Comparison of ENCODE assay signal across 14 cellular contexts in the genomic region with DNA sequence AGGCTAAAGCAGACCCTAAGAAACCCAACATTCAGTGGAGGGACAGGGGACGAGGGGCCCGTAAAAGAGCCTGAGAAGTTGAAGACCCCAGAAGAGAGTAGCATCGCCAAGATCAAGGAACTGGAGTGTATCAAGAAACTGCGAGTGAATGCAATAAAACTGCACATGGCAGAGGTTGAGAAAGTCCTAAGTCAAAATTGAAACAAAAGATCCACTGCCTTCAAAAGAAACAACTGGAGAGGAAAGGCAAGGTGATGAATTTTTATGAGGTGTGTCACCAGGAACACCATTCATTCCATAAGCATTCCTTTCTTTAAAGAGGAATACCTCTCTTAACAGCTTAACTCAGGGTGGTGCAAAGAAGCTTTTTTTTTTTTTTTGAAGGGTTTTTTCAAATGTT. TPM values are rescaled to one million over a fixed set of nuclear protein-coding genes. Genes with fewer than 3 reads are reported as not detected.
A peak's percentile ranks its signal among the peaks of the same experiment; 100 is the strongest.
DNase-seq lines count a peak whose midpoint lies in the region; ATAC-seq and TF ChIP-seq lines count a peak whose summit lies in the region.
"Had no signal": no experiment of that assay in that cellular context is flagged by ENCODE, and none has a peak within 500 bp of the region (broad histone marks: within the 10 kb centered on the region; RNA-seq: fewer than 3 reads in every experiment).

No MANE protein-coding gene starts in this region.

- no peak overlapping the region for H3K9ac ChIP-seq in mesenchymal stem cell (ENCODE audit: low read length)

- no peak for TF ChIP-seq RAD21 in Ishikawa (IDR thresholded peaks at IDR 0.05; ENCODE audit: low read depth)

- no peak for TF ChIP-seq EP300 in Ishikawa (IDR thresholded peaks at IDR 0.05; ENCODE audit: borderline replicate concordance)

- peak overlapping the region; percentile 61 for H3K27ac ChIP-seq in mesenchymal stem cell (ENCODE audit: low read length, poor library complexity, severe bottlenecking)

- H3K4me2 ChIP-seq in mesenchymal stem cell (ENCODE audit: low read length, poor library complexity, severe bottlenecking) = no peak overlapping the region

- H2BK120ac ChIP-seq in mesenchymal stem cell (ENCODE audit: low read depth, low read length) = no peak overlapping the region

- H4K91ac ChIP-seq in mesenchymal stem cell (ENCODE audit: low read length) = no peak overlapping the region

- H2BK12ac ChIP-seq in mesenchymal stem cell (ENCODE audit: low read length in 2 of 2) = no peak overlapping the region

- no peak overlapping the region for H3K18ac ChIP-seq in mesenchymal stem cell (ENCODE audit: low read depth in 1 of 2, low read length in 2 of 2)

- 80% methylated on average over 4 of the region's 4 CpGs for WGBS in mesenchymal stem cell

- no peak overlapping the region for H3K23ac ChIP-seq in mesenchymal stem cell (ENCODE audit: low read length in 2 of 2)

- ATAC-seq in GM21367 (IDR thresholded peaks at IDR 0.05; ENCODE audit: unreplicated experiment) = no peak

- no peak overlapping the region for H3K4ac ChIP-seq in mesenchymal stem cell (ENCODE audit: low read depth in 1 of 2, low read length in 2 of 2)

- peak; percentile 66 for DNase-seq in EH (ENCODE audit: low read depth)
- peak; percentile 56 for DNase-seq in choroid plexus epithelial cell (ENCODE audit: low read depth)
- DNase-seq in mesenchymal stem cell = peak; percentile 11
- no peak for DNase-seq in NCI-H2196 (lab: John Stamatoyannopoulos, UW; ENCODE audit: unreplicated experiment)
- no peak for DNase-seq in Kasumi-1 (lab: John Stamatoyannopoulos, UW)
- DNase-seq in activated T-cell treated with anti-CD3 and anti-CD28 coated beads for 4 hours = no peak
- DNase-seq: C1 segment of cervical spinal cord; cortex of kidney; NCI-H2081; posterior cingulate gyrus; stimulated activated CD4-positive, alpha-beta T cell treated with anti-CD3 and anti-CD28 coated beads, Interleukin-2, amount 100 ng/mL, for 48 hours; stimulated activated naive CD4-positive, alpha-beta T cell had no signal

- no peaks in the 10 kb centered on the region for H3K36me3 ChIP-seq in mesenchymal stem cell (ENCODE audit: control insufficient read depth in 1 of 2, insufficient read depth in 2 of 2, low read depth in 1 of 2, low read length in 2 of 2)

- no peak overlapping the region for H2AK5ac ChIP-seq in mesenchymal stem cell (ENCODE audit: low read length, severe bottlenecking)

- H4K8ac ChIP-seq in mesenchymal stem cell (ENCODE audit: low read length) = no peak overlapping the region

- peaks cover 5% of the 10 kb centered on the region for H3K4me1 ChIP-seq in mesenchymal stem cell (ENCODE audit: control insufficient read depth, insufficient read depth, low read depth, low read length)

- no peak overlapping the region for H2BK15ac ChIP-seq in mesenchymal stem cell (ENCODE audit: low read depth, poor library complexity, severe bottlenecking)

- H2BK5ac ChIP-seq in mesenchymal stem cell (ENCODE audit: low read depth, low read length, poor library complexity, severe bottlenecking) = no peak overlapping the region

- no peaks in the 10 kb centered on the region for H3K79me1 ChIP-seq in mesenchymal stem cell (replicated peaks; ENCODE audit: low read length, poor library complexity, severe bottlenecking)

- H3K14ac ChIP-seq in mesenchymal stem cell (ENCODE audit: low read length in 2 of 2) = no peak overlapping the region

- no peak overlapping the region for H3K4me3 ChIP-seq in choroid plexus epithelial cell (ENCODE audit: low read depth, low read length)
- H3K4me3 ChIP-seq in mesenchymal stem cell (ENCODE audit: insufficient read depth in 1 of 2, low read depth in 1 of 2, low read length in 2 of 2) = no peak overlapping the region

- H2AFZ ChIP-seq in mesenchymal stem cell (ENCODE audit: low read depth, low read length) = no peak overlapping the region

- TF ChIP-seq CTCF in choroid plexus epithelial cell (conservative IDR thresholded peaks at IDR 0.05; ENCODE audit: low read depth, low read length) = no peak

- no peaks in the 10 kb centered on the region for H3K9me3 ChIP-seq in mesenchymal stem cell (ENCODE audit: control insufficient read depth, low read length)

- no peaks in the 10 kb centered on the region for H3K27me3 ChIP-seq in mesenchymal stem cell (ENCODE audit: control insufficient read depth in 1 of 2, insufficient read depth in 1 of 2, low read length in 2 of 2)

TF ChIP-seq in Ishikawa, 13 proteins besides CTCF, POLR2A, EP300 and RAD21:
- TF ChIP-seq, protein P1, sequence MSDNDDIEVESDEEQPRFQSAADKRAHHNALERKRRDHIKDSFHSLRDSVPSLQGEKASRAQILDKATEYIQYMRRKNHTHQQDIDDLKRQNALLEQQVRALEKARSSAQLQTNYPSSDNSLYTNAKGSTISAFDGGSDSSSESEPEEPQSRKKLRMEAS (IDR thresholded peaks at IDR 0.05) = peak; percentile 52
- peak; percentile 54; the same call in 1 of the 2 replicates for TF ChIP-seq TEAD4 (IDR thresholded peaks at IDR 0.05)
- no peak for TF ChIP-seq ZBTB7A (IDR thresholded peaks at IDR 0.05; ENCODE audit: low read depth)
- TF ChIP-seq EGR1 (IDR thresholded peaks at IDR 0.05) = no peak

RNA-seq across cellular contexts. Expression of gene ADORA3, which starts 38.3 kb away (rescaled TPM):
- polyA plus RNA-seq in mesenchymal stem cell (2013, experiment 1 of 2) = 0.06 TPM
- polyA plus RNA-seq in mesenchymal stem cell (2013, experiment 2 of 2) = not detected

RNA-seq across cellular contexts. Expression of gene TMIGD3, which starts 38.3 kb away (rescaled TPM):
- polyA plus RNA-seq in mesenchymal stem cell (2013, experiment 1 of 2) = 0.14 TPM
- polyA plus RNA-seq in mesenchymal stem cell (2013, experiment 2 of 2) = 0.16 TPM

Comparison
In these comparisons a context has a peak if more than half of its experiments do, and no peak if none do; other contexts are left out.
1. DNase-seq: peak in EH (single experiment), choroid plexus epithelial cell (single experiment) and mesenchymal stem cell (single experiment); none in NCI-H2196 (single experiment), Kasumi-1 (0 of 2) and activated T-cell treated with anti-CD3 and anti-CD28 coated beads for 4 hours (single experiment).